In the genomic region with DNA sequence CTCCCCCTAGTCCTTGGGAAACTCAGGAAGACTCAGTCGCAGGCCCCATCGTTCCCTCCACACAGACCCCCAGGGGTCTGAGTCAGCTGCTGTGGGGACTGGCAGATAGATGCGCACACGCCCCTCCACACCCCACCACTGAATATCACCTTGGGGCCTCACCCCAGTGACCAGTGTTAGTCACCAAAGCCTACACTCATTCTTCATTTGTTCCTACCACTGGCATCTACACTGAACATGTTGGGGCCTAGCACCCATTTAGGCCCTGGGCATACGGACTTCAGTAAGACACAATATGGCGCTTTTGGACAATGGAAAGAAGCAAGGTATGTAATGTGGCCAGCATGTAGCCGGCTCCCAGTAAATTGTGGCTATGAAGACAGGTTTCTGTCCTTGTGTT, we compare ENCODE assay signal across 21 cellular contexts.
DNase-seq lines count a peak whose midpoint lies in the region; ATAC-seq and TF ChIP-seq lines count a peak whose summit lies in the region.
"Had no signal": no experiment of that assay in that cellular context is flagged by ENCODE, and none has a peak within 500 bp of the region (broad histone marks: within the 10 kb centered on the region; RNA-seq: fewer than 3 reads in every experiment).

No MANE protein-coding gene starts in this region.

- intact Hi-C loops in mammary epithelial cell (cut with micrococcal nuclease) = no loop called here
- intact Hi-C loops in breast epithelium (cut with DNase I; ENCODE audit: low total_unique reads) = loop anchor here (10.0 kb wide), 1 partner anchor 1565 kb away; no protein-coding TSS in a partner anchor

- peak overlapping the region; percentile 55 for H3K4me2 ChIP-seq in mammary epithelial cell (ENCODE audit: insufficient read depth, low read depth, low read length)

- TF ChIP-seq POLR2A in breast epithelium (IDR thresholded peaks at IDR 0.05) = no peak

- DNase-seq in mammary epithelial cell = peak; percentile 53
- no peak for DNase-seq in breast epithelium (ENCODE audit: low spot score in 2 of 2)
- DNase-seq in coronary artery (ENCODE audit: low spot score) = peak; percentile 19
- peak; percentile 12 to 68 for DNase-seq in foreskin keratinocyte
- DNase-seq in ureter (ENCODE audit: low spot score) = peak; percentile 12
- DNase-seq in NCI-H187 treated with DMSO at 0.1 percent for 48 hours (lab: John Stamatoyannopoulos, UW) = no peak
- no peak for DNase-seq in NCI-H146 treated with DMSO at 0.1 percent for 48 hours (lab: John Stamatoyannopoulos, UW; ENCODE audit: unreplicated experiment)
- DNase-seq: AML-193, C1 segment of cervical spinal cord, DND-41, NCI-H1105 treated with DMSO at 0.1 percent for 48 hours, NCI-H1694, NCI-H2081 treated with DMSO at 0.1 percent for 48 hours, NCI-H446, NCI-H526 treated with DMSO at 0.1 percent for 48 hours, OCI-M1, SHP77 had no signal

- no peak overlapping the region for H3K9ac ChIP-seq in mammary epithelial cell (ENCODE audit: insufficient read depth, low read length)

- H4K20me1 ChIP-seq in mammary epithelial cell (ENCODE audit: insufficient read depth, low read length) = no peaks in the 10 kb centered on the region

- H3K4me3 ChIP-seq in mammary epithelial cell (replicated peaks in 1 of 3; ENCODE audit: insufficient read depth in 1 of 3, low read depth in 2 of 3, low read length in 3 of 3) (no peak overlapping the region), breast epithelium (no peak overlapping the region), coronary artery (no peak overlapping the region)
- H3K4me3 ChIP-seq: GM23338 had no signal

- H3K36me3 ChIP-seq in mammary epithelial cell (ENCODE audit: insufficient read depth, low read length) (no peaks in the 10 kb centered on the region), breast epithelium (no peaks in the 10 kb centered on the region)

- H2AFZ ChIP-seq in mammary epithelial cell (ENCODE audit: low read depth, low read length) = peak overlapping the region; percentile 77
- H2AFZ ChIP-seq: GM23338 had no signal

- ATAC-seq in foreskin keratinocyte = peak; percentile 72
- no peak for ATAC-seq in GM21367 (IDR thresholded peaks at IDR 0.05; ENCODE audit: unreplicated experiment)
- ATAC-seq: CD8-positive, alpha-beta T cell; HCT116 had no signal

- H3K4me1 ChIP-seq in mammary epithelial cell (ENCODE audit: insufficient read depth, low read length) (no peaks in the 10 kb centered on the region), breast epithelium (no peaks in the 10 kb centered on the region), foreskin keratinocyte (no peaks in the 10 kb centered on the region)

- no peaks in the 10 kb centered on the region for H3K79me2 ChIP-seq in mammary epithelial cell (ENCODE audit: insufficient read depth, low read length)

- 50% methylated on average over 5 of the region's 7 CpGs for WGBS in mammary epithelial cell (ENCODE audit: low coverage, missing lambda C conversion rate)

- TF ChIP-seq CTCF in mammary epithelial cell (conservative IDR thresholded peaks at IDR 0.05 in 1 of 2, IDR thresholded peaks at IDR 0.05 in 1 of 2; ENCODE audit: extremely low read depth in 1 of 2, insufficient read depth in 1 of 2, low read depth in 1 of 2, low read length in 2 of 2) = no peak
- no peak for TF ChIP-seq CTCF in breast epithelium (IDR thresholded peaks at IDR 0.05)
- TF ChIP-seq CTCF in coronary artery (IDR thresholded peaks at IDR 0.05) = no peak
- TF ChIP-seq CTCF in foreskin keratinocyte (conservative IDR thresholded peaks at IDR 0.05) = no peak

- H3K9me3 ChIP-seq in mammary epithelial cell (replicated peaks; ENCODE audit: insufficient read depth, low read length) (no peaks in the 10 kb centered on the region), breast epithelium (no peaks in the 10 kb centered on the region)

- BruUV-seq in mammary epithelial cell (replicated peaks; lab: Mats Ljungman, UMichigan) = no TSS peak

- in situ Hi-C loops in mammary epithelial cell (cut with MboI; ENCODE audit: low sequenced_read_pairs in 2 of 2) = no loop called here

- H3K27me3 ChIP-seq in mammary epithelial cell (ENCODE audit: insufficient read depth, low read length) (no peaks in the 10 kb centered on the region), breast epithelium (peaks cover 0 to 70% of the 10 kb centered on the region in 2 donors), foreskin keratinocyte (no peaks in the 10 kb centered on the region)

- H3K27ac ChIP-seq in mammary epithelial cell (ENCODE audit: insufficient read depth, low read depth, low read length) (peak overlapping the region; percentile 35), breast epithelium (no peak overlapping the region), coronary artery (no peak overlapping the region), foreskin keratinocyte (no peak overlapping the region)

- CTCF ChIA-PET in mammary epithelial cell (lab: Charles Lee; ENCODE audit: low non-redundant PET) = no interaction called here

- dilution Hi-C loops in mammary epithelial cell (cut with HindIII; ENCODE audit: low sequenced_read_pairs) = no loop called here

Comparison
In these comparisons a context has a peak if more than half of its experiments do, and no peak if none do; other contexts are left out.
1. DNase-seq: peak in mammary epithelial cell (single experiment), coronary artery (single experiment), foreskin keratinocyte (2 of 2) and ureter (single experiment); none in breast epithelium (0 of 2), NCI-H187 treated with DMSO at 0.1 percent for 48 hours (single experiment) and NCI-H146 treated with DMSO at 0.1 percent for 48 hours (single experiment).